Comparison of ENCODE assay signal across 1 cellular context in the genomic region with DNA sequence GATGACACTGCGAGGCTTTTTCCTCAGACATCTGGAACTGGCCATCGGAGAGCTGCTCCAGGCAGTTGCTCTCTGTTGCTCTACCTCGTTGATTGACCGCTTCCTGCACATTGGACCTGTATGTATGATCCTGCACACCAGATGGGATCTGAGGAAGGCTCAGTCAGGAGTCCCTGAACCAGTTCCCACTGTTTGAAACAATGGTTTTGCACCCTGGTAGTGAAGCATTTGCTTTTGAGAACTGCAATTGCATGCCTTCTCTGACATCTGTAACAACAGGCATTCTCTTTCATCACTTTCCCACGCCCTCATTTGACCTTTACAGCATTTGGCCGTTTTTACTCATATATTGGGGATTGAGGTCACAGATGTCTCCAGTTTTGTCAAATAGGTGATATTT.
TF ChIP-seq lines count a peak whose summit lies in the region.

No MANE protein-coding gene starts in this region.

TF ChIP-seq in PFSK-1, 5 proteins besides CTCF, POLR2A, EP300 and RAD21 (continued from another document):
- TF ChIP-seq, protein P1, sequence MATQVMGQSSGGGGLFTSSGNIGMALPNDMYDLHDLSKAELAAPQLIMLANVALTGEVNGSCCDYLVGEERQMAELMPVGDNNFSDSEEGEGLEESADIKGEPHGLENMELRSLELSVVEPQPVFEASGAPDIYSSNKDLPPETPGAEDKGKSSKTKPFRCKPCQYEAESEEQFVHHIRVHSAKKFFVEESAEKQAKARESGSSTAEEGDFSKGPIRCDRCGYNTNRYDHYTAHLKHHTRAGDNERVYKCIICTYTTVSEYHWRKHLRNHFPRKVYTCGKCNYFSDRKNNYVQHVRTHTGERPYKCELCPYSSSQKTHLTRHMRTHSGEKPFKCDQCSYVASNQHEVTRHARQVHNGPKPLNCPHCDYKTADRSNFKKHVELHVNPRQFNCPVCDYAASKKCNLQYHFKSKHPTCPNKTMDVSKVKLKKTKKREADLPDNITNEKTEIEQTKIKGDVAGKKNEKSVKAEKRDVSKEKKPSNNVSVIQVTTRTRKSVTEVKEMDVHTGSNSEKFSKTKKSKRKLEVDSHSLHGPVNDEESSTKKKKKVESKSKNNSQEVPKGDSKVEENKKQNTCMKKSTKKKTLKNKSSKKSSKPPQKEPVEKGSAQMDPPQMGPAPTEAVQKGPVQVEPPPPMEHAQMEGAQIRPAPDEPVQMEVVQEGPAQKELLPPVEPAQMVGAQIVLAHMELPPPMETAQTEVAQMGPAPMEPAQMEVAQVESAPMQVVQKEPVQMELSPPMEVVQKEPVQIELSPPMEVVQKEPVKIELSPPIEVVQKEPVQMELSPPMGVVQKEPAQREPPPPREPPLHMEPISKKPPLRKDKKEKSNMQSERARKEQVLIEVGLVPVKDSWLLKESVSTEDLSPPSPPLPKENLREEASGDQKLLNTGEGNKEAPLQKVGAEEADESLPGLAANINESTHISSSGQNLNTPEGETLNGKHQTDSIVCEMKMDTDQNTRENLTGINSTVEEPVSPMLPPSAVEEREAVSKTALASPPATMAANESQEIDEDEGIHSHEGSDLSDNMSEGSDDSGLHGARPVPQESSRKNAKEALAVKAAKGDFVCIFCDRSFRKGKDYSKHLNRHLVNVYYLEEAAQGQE (IDR thresholded peaks at IDR 0.05; ENCODE audit: insufficient read depth in 1 of 2, low read depth in 2 of 2, low read length in 2 of 2): 0 out of 4 replicates have a peak, but pooled peaks of 1 of the 2 experiments have one; percentile 13
- TF ChIP-seq POLR2AphosphoS5 (IDR thresholded peaks at IDR 0.05; ENCODE audit: low read depth, low read length): no peak
